Comparison of ENCODE assay signal across 18 cellular contexts in the genomic region with DNA sequence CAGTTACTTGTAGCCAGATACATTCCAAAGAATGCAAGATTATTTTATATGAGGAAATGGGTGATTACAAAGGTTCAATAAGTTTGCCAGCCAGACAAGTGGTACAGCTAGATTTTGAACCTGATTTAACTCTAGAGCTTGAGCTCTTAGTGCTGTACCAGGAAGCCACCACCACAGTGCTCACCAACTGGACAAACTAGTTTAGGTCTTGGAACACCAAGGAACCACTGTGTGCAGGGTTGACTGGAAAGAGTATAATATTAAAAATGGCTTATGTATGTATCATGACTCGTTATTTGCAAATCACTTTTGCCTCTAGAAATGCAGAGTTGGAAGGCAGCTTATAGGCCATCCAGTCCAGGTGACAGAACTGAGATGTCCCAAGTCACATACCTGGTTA.
"Had no signal": no experiment of that assay in that cellular context is flagged by ENCODE, and none has a peak within 500 bp of the region (broad histone marks: within the 10 kb centered on the region; RNA-seq: fewer than 3 reads in every experiment).

No MANE protein-coding gene starts in this region.

- H3K4me1 ChIP-seq: colonic mucosa, lower lobe of right lung, suprapubic skin had no signal

- H3K27me3 ChIP-seq: colonic mucosa, heart right ventricle, left lung, ovary, suprapubic skin, thyroid gland had no signal

- H3K9me3 ChIP-seq: colonic mucosa, ovary, suprapubic skin, thyroid gland had no signal

- H3K4me2 ChIP-seq: smooth muscle cell had no signal

- H3K36me3 ChIP-seq: colonic mucosa, heart right ventricle, left lung, lower lobe of right lung, ovary, suprapubic skin, thyroid gland had no signal

- DNase-seq: colonic mucosa; dermis blood vessel endothelial cell; heart right ventricle; hypothalamus; kidney glomerular epithelial cell; left lung; lower lobe of right lung; natural killer cell; nucleus accumbens; ovary; right cardiac atrium; stimulated activated CD4-positive, alpha-beta T cell treated with anti-CD3 and anti-CD28 coated beads, Interleukin-2, amount 100 ng/mL, for 48 hours; stimulated activated CD8-positive, alpha-beta memory T cell treated with anti-CD3 and anti-CD28 coated beads, Interleukin-4, amount 100 ng/mL, for 48 hours; stimulated activated naive CD8-positive, alpha-beta T cell treated with anti-CD3 and anti-CD28 coated beads, Interleukin-15, Interleukin-2, amounts not matched to agents 100 U/mL and 50 U/mL, for 24 hours; thyroid gland had no signal

- ATAC-seq: heart right ventricle; left lung; lower lobe of right lung; natural killer cell; right cardiac atrium; stimulated activated effector memory CD8-positive, alpha-beta T cell treated with anti-CD3 and anti-CD28 coated beads, Interleukin-12 subunit alpha, Interleukin-12 subunit beta, amount 100 ng/mL, for 72 hours; stimulated activated naive CD8-positive, alpha-beta T cell treated with anti-CD3 and anti-CD28 coated beads, Interleukin-15, Interleukin-2, amounts not matched to agents 100 U/mL and 50 U/mL, for 24 hours had no signal

- H3K4me3 ChIP-seq: colonic mucosa, heart right ventricle, left lung, lower lobe of right lung, ovary, smooth muscle cell, suprapubic skin, thyroid gland had no signal

- H3K27ac ChIP-seq: colonic mucosa, lower lobe of right lung, ovary, suprapubic skin, thyroid gland had no signal
